In the genomic region with DNA sequence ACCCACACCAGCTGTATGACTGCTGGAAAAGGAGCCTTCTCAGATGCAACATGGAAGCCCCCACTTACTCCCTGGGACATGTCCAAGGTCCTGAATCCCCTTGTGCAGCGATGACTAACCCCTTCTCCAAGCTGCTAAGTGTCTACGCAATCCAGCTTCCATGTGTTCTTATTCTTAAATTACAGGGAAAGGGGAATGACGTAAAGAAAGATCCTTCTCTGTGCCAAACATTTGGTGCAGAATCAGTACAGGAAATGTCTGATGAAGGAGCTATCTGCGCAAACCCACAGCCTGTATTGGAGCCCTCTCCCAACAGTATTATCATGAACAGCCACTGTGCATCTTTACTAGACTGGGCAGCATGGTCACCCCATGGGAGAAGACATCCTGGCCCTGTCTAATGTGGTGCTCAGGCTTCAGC, we compare ENCODE assay signal across 1 cellular context.
TF ChIP-seq lines count a peak whose summit lies in the region.

No MANE protein-coding gene starts in this region.

TF ChIP-seq in HepG2, 621 proteins besides CTCF, POLR2A, EP300 and RAD21 (continued from another document):
- TF ChIP-seq, protein P1, sequence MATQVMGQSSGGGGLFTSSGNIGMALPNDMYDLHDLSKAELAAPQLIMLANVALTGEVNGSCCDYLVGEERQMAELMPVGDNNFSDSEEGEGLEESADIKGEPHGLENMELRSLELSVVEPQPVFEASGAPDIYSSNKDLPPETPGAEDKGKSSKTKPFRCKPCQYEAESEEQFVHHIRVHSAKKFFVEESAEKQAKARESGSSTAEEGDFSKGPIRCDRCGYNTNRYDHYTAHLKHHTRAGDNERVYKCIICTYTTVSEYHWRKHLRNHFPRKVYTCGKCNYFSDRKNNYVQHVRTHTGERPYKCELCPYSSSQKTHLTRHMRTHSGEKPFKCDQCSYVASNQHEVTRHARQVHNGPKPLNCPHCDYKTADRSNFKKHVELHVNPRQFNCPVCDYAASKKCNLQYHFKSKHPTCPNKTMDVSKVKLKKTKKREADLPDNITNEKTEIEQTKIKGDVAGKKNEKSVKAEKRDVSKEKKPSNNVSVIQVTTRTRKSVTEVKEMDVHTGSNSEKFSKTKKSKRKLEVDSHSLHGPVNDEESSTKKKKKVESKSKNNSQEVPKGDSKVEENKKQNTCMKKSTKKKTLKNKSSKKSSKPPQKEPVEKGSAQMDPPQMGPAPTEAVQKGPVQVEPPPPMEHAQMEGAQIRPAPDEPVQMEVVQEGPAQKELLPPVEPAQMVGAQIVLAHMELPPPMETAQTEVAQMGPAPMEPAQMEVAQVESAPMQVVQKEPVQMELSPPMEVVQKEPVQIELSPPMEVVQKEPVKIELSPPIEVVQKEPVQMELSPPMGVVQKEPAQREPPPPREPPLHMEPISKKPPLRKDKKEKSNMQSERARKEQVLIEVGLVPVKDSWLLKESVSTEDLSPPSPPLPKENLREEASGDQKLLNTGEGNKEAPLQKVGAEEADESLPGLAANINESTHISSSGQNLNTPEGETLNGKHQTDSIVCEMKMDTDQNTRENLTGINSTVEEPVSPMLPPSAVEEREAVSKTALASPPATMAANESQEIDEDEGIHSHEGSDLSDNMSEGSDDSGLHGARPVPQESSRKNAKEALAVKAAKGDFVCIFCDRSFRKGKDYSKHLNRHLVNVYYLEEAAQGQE (IDR thresholded peaks at IDR 0.05; ENCODE audit: borderline replicate concordance in 1 of 2, low read depth in 1 of 2, low read length in 2 of 2), result peak; percentile 33 to 88
- TF ChIP-seq NONO (IDR thresholded peaks at IDR 0.05) (no peak), NONO (CRISPR knock-in tag; conservative IDR thresholded peaks at IDR 0.05) (no peak), ZNF282 (IDR thresholded peaks at IDR 0.05; ENCODE audit: partially characterized antibody) (no peak), MIER2 (CRISPR knock-in tag; IDR thresholded peaks at IDR 0.05) (peak; percentile 80), NFE2L2 (IDR thresholded peaks at IDR 0.05; ENCODE audit: low read length) (no peak)
- TF ChIP-seq, protein P2, sequence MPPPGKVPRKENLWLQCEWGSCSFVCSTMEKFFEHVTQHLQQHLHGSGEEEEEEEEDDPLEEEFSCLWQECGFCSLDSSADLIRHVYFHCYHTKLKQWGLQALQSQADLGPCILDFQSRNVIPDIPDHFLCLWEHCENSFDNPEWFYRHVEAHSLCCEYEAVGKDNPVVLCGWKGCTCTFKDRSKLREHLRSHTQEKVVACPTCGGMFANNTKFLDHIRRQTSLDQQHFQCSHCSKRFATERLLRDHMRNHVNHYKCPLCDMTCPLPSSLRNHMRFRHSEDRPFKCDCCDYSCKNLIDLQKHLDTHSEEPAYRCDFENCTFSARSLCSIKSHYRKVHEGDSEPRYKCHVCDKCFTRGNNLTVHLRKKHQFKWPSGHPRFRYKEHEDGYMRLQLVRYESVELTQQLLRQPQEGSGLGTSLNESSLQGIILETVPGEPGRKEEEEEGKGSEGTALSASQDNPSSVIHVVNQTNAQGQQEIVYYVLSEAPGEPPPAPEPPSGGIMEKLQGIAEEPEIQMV (CRISPR knock-in tag; IDR thresholded peaks at IDR 0.05; ENCODE audit: low read depth), result no peak
- TF ChIP-seq, protein P3, sequence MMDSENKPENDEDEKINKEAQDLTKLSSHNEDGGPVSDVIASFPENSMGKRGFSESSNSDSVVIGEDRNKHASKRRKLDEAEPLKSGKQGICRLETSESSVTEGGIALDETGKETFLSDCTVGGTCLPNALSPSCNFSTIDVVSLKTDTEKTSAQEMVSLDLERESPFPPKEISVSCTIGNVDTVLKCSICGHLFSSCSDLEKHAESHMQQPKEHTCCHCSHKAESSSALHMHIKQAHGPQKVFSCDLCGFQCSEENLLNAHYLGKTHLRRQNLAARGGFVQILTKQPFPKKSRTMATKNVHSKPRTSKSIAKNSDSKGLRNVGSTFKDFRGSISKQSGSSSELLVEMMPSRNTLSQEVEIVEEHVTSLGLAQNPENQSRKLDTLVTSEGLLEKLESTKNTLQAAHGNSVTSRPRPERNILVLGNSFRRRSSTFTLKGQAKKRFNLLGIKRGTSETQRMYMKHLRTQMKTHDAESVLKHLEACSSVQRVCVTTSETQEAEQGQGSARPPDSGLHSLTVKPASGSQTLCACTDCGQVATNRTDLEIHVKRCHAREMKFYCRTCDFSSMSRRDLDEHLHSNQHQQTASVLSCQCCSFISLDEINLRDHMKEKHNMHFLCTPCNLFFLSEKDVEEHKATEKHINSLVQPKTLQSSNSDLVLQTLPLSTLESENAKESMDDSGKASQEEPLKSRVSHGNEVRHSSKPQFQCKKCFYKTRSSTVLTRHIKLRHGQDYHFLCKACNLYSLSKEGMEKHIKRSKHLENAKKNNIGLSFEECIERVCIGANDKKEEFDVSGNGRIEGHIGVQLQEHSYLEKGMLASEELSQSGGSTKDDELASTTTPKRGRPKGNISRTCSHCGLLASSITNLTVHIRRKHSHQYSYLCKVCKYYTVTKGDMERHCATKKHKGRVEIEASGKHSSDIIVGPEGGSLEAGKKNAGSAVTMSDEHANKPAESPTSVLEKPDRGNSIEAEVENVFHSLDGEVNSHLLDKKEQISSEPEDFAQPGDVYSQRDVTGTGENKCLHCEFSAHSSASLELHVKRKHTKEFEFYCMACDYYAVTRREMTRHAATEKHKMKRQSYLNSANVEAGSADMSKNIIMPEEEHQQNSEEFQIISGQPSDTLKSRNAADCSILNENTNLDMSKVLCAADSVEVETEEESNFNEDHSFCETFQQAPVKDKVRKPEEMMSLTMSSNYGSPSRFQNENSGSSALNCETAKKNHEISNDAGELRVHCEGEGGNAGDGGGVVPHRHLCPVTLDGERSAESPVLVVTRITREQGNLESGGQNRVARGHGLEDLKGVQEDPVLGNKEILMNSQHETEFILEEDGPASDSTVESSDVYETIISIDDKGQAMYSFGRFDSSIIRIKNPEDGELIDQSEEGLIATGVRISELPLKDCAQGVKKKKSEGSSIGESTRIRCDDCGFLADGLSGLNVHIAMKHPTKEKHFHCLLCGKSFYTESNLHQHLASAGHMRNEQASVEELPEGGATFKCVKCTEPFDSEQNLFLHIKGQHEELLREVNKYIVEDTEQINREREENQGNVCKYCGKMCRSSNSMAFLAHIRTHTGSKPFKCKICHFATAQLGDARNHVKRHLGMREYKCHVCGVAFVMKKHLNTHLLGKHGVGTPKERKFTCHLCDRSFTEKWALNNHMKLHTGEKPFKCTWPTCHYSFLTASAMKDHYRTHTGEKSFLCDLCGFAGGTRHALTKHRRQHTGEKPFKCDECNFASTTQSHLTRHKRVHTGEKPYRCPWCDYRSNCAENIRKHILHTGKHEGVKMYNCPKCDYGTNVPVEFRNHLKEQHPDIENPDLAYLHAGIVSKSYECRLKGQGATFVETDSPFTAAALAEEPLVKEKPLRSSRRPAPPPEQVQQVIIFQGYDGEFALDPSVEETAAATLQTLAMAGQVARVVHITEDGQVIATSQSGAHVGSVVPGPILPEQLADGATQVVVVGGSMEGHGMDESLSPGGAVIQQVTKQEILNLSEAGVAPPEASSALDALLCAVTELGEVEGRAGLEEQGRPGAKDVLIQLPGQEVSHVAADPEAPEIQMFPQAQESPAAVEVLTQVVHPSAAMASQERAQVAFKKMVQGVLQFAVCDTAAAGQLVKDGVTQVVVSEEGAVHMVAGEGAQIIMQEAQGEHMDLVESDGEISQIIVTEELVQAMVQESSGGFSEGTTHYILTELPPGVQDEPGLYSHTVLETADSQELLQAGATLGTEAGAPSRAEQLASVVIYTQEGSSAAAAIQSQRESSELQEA (CRISPR knock-in tag; IDR thresholded peaks at IDR 0.05; ENCODE audit: not compliant biosample characterization), result no peak
- TF ChIP-seq, protein P4, sequence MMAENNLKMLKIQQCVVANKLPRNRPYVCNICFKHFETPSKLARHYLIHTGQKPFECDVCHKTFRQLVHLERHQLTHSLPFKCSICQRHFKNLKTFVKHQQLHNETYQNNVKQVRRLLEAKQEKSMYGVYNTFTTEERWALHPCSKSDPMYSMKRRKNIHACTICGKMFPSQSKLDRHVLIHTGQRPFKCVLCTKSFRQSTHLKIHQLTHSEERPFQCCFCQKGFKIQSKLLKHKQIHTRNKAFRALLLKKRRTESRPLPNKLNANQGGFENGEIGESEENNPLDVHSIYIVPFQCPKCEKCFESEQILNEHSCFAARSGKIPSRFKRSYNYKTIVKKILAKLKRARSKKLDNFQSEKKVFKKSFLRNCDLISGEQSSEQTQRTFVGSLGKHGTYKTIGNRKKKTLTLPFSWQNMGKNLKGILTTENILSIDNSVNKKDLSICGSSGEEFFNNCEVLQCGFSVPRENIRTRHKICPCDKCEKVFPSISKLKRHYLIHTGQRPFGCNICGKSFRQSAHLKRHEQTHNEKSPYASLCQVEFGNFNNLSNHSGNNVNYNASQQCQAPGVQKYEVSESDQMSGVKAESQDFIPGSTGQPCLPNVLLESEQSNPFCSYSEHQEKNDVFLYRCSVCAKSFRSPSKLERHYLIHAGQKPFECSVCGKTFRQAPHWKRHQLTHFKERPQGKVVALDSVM (CRISPR knock-in tag; IDR thresholded peaks at IDR 0.05), result no peak
